14 cellular contexts compared by ENCODE assay signal in genomic region chr14:76376409-76376877, GRCh38. TPM values are rescaled to one million over a fixed set of nuclear protein-coding genes. Genes with fewer than 3 reads are reported as not detected.
DNase-seq lines count a peak whose midpoint lies in the region; ATAC-seq, FAIRE-seq and TF ChIP-seq lines count a peak whose summit lies in the region.
"Had no signal": no experiment of that assay in that cellular context is flagged by ENCODE, and none has a peak within 500 bp of the region (broad histone marks: within the 10 kb centered on the region; RNA-seq: fewer than 3 reads in every experiment).

No MANE protein-coding gene starts in this region.

- no peaks in the 10 kb centered on the region for H3K36me3 Mint-ChIP-seq in osteocyte (ENCODE audit: unreplicated experiment)
- no peaks in the 10 kb centered on the region for H3K36me3 Mint-ChIP-seq in activated naive CD8-positive, alpha-beta T cell treated with anti-CD3 and anti-CD28 coated beads, Interleukin-2, amount 50 U/mL, for 24 hours (ENCODE audit: low read depth)
- H3K36me3 Mint-ChIP-seq: natural killer cell treated with Interleukin-12 subunit alpha and Interleukin-12 subunit beta and Interleukin-15 and Interleukin-18, amount 100 ng/mL, for 72 hours; T-cell had no signal

- H3K36me3 ChIP-seq in ES-I3 (ENCODE audit: insufficient read depth, low read length), result no peaks in the 10 kb centered on the region
- H3K36me3 ChIP-seq in WERI-Rb-1, result no peaks in the 10 kb centered on the region

- H3K4me1 ChIP-seq in ES-I3 (ENCODE audit: insufficient read depth, low read length), result peaks cover 5% of the 10 kb centered on the region; the same call in 1 of the 2 replicates

- no peak for ATAC-seq in activated naive CD8-positive, alpha-beta T cell treated with anti-CD3 and anti-CD28 coated beads, Interleukin-2, amount 50 U/mL, for 24 hours
- ATAC-seq: natural killer cell treated with Interleukin-12 subunit alpha and Interleukin-12 subunit beta and Interleukin-15 and Interleukin-18, amount 100 ng/mL, for 72 hours; T-cell had no signal

- peak overlapping the region; percentile 52; the same call in 1 of the 2 replicates for H3K9ac ChIP-seq in ES-I3 (ENCODE audit: low read depth, low read length)

- no peak for DNase-seq in WERI-Rb-1
- DNase-seq in fibroblast of pulmonary artery (ENCODE audit: low read depth), result no peak
- DNase-seq in osteocyte (ENCODE audit: extremely low spot score, unreplicated experiment), result no peak
- no peak for DNase-seq in RCC 7860 (ENCODE audit: low spot score)
- DNase-seq in activated naive CD8-positive, alpha-beta T cell treated with anti-CD3 and anti-CD28 coated beads, Interleukin-2, amount 50 U/mL, for 24 hours, result no peak
- no peak for DNase-seq in NCI-H1417 treated with DMSO at 0.1 percent for 48 hours (lab: John Stamatoyannopoulos, UW)
- no peak for DNase-seq in A172 (ENCODE audit: low spot score)
- DNase-seq: activated CD8-positive, alpha-beta memory T cell treated with anti-CD3 and anti-CD28 coated beads for 24 hours; CD8-positive, alpha-beta memory T cell; NCI-H774; T-cell had no signal

- peak overlapping the region; percentile 60 for H3K4me3 ChIP-seq in WERI-Rb-1 (ENCODE audit: low read depth, low read length)
- peak overlapping the region; percentile 22 for H3K4me3 ChIP-seq in fibroblast of pulmonary artery (replicated peaks; ENCODE audit: low read depth, low read length)

- H3K27me3 Mint-ChIP-seq in osteocyte (ENCODE audit: unreplicated experiment), result peaks cover 83% of the 10 kb centered on the region
- peaks cover 71% of the 10 kb centered on the region for H3K27me3 Mint-ChIP-seq in activated naive CD8-positive, alpha-beta T cell treated with anti-CD3 and anti-CD28 coated beads, Interleukin-2, amount 50 U/mL, for 24 hours

- TF ChIP-seq CTCF in WERI-Rb-1 (IDR thresholded peaks at IDR 0.05; ENCODE audit: low read depth, low read length) (no peak), fibroblast of pulmonary artery (IDR thresholded peaks at IDR 0.05; ENCODE audit: low read length, missing control alignments) (no peak), osteocyte (IDR thresholded peaks at IDR 0.05) (no peak)

- H3K4me1 Mint-ChIP-seq in osteocyte (ENCODE audit: unreplicated experiment), result peaks cover 11% of the 10 kb centered on the region
- peaks cover 4% of the 10 kb centered on the region for H3K4me1 Mint-ChIP-seq in activated naive CD8-positive, alpha-beta T cell treated with anti-CD3 and anti-CD28 coated beads, Interleukin-2, amount 50 U/mL, for 24 hours
- H3K4me1 Mint-ChIP-seq: CD8-positive, alpha-beta memory T cell had no signal

- H3K27ac Mint-ChIP-seq in osteocyte (ENCODE audit: unreplicated experiment), result no peak overlapping the region
- no peak overlapping the region for H3K27ac Mint-ChIP-seq in activated naive CD8-positive, alpha-beta T cell treated with anti-CD3 and anti-CD28 coated beads, Interleukin-2, amount 50 U/mL, for 24 hours
- H3K27ac Mint-ChIP-seq: CD8-positive, alpha-beta memory T cell; natural killer cell treated with Interleukin-12 subunit alpha and Interleukin-12 subunit beta and Interleukin-15 and Interleukin-18, amount 100 ng/mL, for 72 hours; T-cell had no signal

- no peaks in the 10 kb centered on the region for H3K9me3 ChIP-seq in ES-I3 (ENCODE audit: control insufficient read depth, insufficient read depth, low read length)
- H3K9me3 ChIP-seq in WERI-Rb-1 (ENCODE audit: severe bottlenecking), result no peaks in the 10 kb centered on the region

- FAIRE-seq in RCC 7860 (lab: Jason Lieb, UNC), result no peak

- no peaks in the 10 kb centered on the region for H3K9me3 Mint-ChIP-seq in osteocyte (ENCODE audit: unreplicated experiment)
- H3K9me3 Mint-ChIP-seq in activated naive CD8-positive, alpha-beta T cell treated with anti-CD3 and anti-CD28 coated beads, Interleukin-2, amount 50 U/mL, for 24 hours, result no peaks in the 10 kb centered on the region
- H3K9me3 Mint-ChIP-seq: CD8-positive, alpha-beta memory T cell; natural killer cell treated with Interleukin-12 subunit alpha and Interleukin-12 subunit beta and Interleukin-15 and Interleukin-18, amount 100 ng/mL, for 72 hours; T-cell had no signal

- no peak overlapping the region for H3K27ac ChIP-seq in WERI-Rb-1
- H3K27ac ChIP-seq: HL-60 had no signal

- peaks cover 22% of the 10 kb centered on the region for H3K27me3 ChIP-seq in WERI-Rb-1 (ENCODE audit: insufficient read depth, low read depth, severe bottlenecking)

- peak overlapping the region; percentile 75 for H3K4me3 Mint-ChIP-seq in osteocyte (ENCODE audit: unreplicated experiment)
- no peak overlapping the region for H3K4me3 Mint-ChIP-seq in activated naive CD8-positive, alpha-beta T cell treated with anti-CD3 and anti-CD28 coated beads, Interleukin-2, amount 50 U/mL, for 24 hours
- H3K4me3 Mint-ChIP-seq: CD8-positive, alpha-beta memory T cell; natural killer cell treated with Interleukin-12 subunit alpha and Interleukin-12 subunit beta and Interleukin-15 and Interleukin-18, amount 100 ng/mL, for 72 hours; T-cell had no signal

RNA-seq across cellular contexts. Expression of gene ESRRB, which starts 0.5 kb away (rescaled TPM):
- not detected in 2 replicates for total RNA-seq in osteocyte
- not detected in 2 replicates for total RNA-seq in A172 (2014; rRNA removed; shearing (Covaris generic))
- total RNA-seq: CD8-positive, alpha-beta memory T cell had no signal
